ENCODE assay signal across 1 cellular context in the genomic region with DNA sequence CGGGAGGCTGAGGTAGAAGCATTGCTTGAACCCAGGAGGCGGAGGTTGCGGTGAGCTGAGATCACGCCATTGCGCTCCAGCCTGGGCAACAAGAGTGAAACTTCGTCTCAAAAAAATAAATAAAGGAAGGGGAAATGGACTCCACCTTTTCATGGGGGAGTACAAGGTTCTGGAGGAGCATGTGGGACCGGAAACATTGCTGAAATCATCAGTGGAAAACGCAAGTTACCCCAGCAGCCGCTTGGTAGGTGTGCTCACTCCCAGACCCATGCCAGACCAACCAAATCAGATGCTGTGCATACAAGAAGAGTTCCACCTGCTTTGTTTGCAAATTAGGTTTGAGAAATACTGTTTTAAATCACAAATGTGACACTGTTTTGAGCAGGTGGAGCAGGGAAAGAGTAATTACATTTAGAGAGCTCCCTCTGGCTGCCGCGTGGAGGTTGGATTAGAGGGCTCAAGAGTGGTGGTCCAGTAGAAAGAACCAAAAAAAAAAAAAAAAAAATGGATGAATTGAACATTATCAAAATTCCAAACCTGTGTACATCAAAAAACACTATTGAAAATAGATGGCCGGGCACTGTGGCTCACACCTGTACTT.
TF ChIP-seq lines count a peak whose summit lies in the region.

No MANE protein-coding gene starts in this region.

TF ChIP-seq in K562, 482 proteins besides CTCF, POLR2A, EP300 and RAD21:
- TF ChIP-seq, protein P1, sequence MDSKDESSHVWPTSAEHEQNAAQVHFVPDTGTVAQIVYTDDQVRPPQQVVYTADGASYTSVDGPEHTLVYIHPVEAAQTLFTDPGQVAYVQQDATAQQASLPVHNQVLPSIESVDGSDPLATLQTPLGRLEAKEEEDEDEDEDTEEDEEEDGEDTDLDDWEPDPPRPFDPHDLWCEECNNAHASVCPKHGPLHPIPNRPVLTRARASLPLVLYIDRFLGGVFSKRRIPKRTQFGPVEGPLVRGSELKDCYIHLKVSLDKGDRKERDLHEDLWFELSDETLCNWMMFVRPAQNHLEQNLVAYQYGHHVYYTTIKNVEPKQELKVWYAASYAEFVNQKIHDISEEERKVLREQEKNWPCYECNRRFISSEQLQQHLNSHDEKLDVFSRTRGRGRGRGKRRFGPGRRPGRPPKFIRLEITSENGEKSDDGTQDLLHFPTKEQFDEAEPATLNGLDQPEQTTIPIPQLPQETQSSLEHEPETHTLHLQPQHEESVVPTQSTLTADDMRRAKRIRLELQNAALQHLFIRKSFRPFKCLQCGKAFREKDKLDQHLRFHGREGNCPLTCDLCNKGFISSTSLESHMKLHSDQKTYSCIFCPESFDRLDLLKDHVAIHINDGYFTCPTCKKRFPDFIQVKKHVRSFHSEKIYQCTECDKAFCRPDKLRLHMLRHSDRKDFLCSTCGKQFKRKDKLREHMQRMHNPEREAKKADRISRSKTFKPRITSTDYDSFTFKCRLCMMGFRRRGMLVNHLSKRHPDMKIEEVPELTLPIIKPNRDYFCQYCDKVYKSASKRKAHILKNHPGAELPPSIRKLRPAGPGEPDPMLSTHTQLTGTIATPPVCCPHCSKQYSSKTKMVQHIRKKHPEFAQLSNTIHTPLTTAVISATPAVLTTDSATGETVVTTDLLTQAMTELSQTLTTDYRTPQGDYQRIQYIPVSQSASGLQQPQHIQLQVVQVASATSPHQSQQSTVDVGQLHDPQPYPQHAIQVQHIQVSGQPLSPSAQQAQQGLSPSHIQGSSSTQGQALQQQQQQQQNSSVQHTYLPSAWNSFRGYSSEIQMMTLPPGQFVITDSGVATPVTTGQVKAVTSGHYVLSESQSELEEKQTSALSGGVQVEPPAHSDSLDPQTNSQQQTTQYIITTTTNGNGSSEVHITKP (IDR thresholded peaks at IDR 0.05; ENCODE audit: partially characterized antibody), result peak; percentile 9
- TF ChIP-seq SMARCE1 (IDR thresholded peaks at IDR 0.05), result no peak
TF ChIP-seq in K562: peak in this region for 1.
